In the genomic region with DNA sequence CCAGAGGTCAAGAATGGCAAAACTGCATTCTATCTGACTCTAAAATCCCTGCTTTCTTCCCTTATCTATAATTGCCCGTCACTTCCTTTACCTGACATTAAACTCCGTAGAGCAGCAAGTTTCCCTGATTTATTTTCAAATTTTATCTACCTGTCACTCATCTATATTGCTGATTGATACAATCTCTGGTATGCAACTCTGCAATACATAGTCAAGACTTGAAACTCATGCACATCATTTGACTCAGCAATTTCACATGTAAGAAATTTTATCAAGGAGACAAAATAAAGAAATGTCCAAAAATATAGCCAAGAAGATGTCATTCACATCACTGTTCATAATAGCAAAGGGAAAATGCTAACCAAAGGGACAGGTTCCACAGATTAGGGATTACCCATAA, we compare ENCODE assay signal across 20 cellular contexts. TPM values are rescaled to one million over a fixed set of nuclear protein-coding genes. Genes with fewer than 3 reads are reported as not detected.
A peak's percentile ranks its signal among the peaks of the same experiment; 100 is the strongest.
DNase-seq lines count a peak whose midpoint lies in the region; ATAC-seq, FAIRE-seq and TF ChIP-seq lines count a peak whose summit lies in the region.
"Had no signal": no experiment of that assay in that cellular context is flagged by ENCODE, and none has a peak within 500 bp of the region (broad histone marks: within the 10 kb centered on the region; RNA-seq: fewer than 3 reads in every experiment).

No MANE protein-coding gene starts in this region.

- TF ChIP-seq CTCF in HepG2 (CRISPR knock-in tag; IDR thresholded peaks at IDR 0.05) (no peak), right lobe of liver (IDR thresholded peaks at IDR 0.05) (no peak), OCI-LY3 (IDR thresholded peaks at IDR 0.05; ENCODE audit: low read depth, low read length) (no peak), chondrocyte (IDR thresholded peaks at IDR 0.05) (no peak), type B pancreatic cell (conservative IDR thresholded peaks at IDR 0.05) (no peak), osteocyte (IDR thresholded peaks at IDR 0.05) (no peak)

- H3K27me3 ChIP-seq in HepG2 (ENCODE audit: control insufficient read depth in 1 of 2, insufficient read depth in 2 of 2, low read length in 2 of 2) = no peaks in the 10 kb centered on the region
- H3K27me3 ChIP-seq in right lobe of liver = no peaks in the 10 kb centered on the region
- no peaks in the 10 kb centered on the region for H3K27me3 ChIP-seq in OCI-LY3 (ENCODE audit: low read depth, low read length)
- H3K27me3 ChIP-seq: MG63, tibial artery had no signal

- H3K4me1 Mint-ChIP-seq in chondrocyte (ENCODE audit: low read depth) (peaks cover 65% of the 10 kb centered on the region), type B pancreatic cell (ENCODE audit: unreplicated experiment) (peaks cover 45% of the 10 kb centered on the region), osteocyte (ENCODE audit: unreplicated experiment) (peaks cover 49% of the 10 kb centered on the region)

- no peak overlapping the region for H3K4me3 Mint-ChIP-seq in chondrocyte (ENCODE audit: unreplicated experiment)
- no peak overlapping the region for H3K4me3 Mint-ChIP-seq in type B pancreatic cell
- no peak overlapping the region for H3K4me3 Mint-ChIP-seq in osteocyte (ENCODE audit: unreplicated experiment)
- H3K4me3 Mint-ChIP-seq: CD8-positive, alpha-beta memory T cell; stimulated activated effector memory CD8-positive, alpha-beta T cell treated with anti-CD3 and anti-CD28 coated beads, Interleukin-12 subunit alpha, Interleukin-12 subunit beta, amount 100 ng/mL, for 72 hours had no signal

- no peak overlapping the region for H2AFZ ChIP-seq in HepG2 (ENCODE audit: low read length)
- H2AFZ ChIP-seq in OCI-LY3 (ENCODE audit: low read depth, low read length) = no peak overlapping the region

- H3K36me3 ChIP-seq in HepG2 (replicated peaks in 1 of 2; ENCODE audit: control insufficient read depth in 1 of 2, insufficient read depth in 2 of 2, low read length in 2 of 2) (no peaks in the 10 kb centered on the region; a peak in 2 of 5 replicates), right lobe of liver (no peaks in the 10 kb centered on the region), OCI-LY3 (replicated peaks; ENCODE audit: low read depth, low read length) (peaks cover 27% of the 10 kb centered on the region)
- H3K36me3 ChIP-seq: HAP-1, tibial artery had no signal

- peaks cover 71% of the 10 kb centered on the region for H3K79me2 ChIP-seq in HepG2 (ENCODE audit: insufficient read depth, low read length)
- peaks cover 81% of the 10 kb centered on the region for H3K79me2 ChIP-seq in OCI-LY3 (ENCODE audit: low read length)

- intact Hi-C loops in HepG2 (cut with micrococcal nuclease; ENCODE audit: unreplicated experiment) (no loop called here), right lobe of liver (cut with DNase I) (no loop called here)

- in situ Hi-C loops in HepG2 (cut with HindIII; ENCODE audit: extremely low pct_ligation_motif_present, low pct_unique_long_range_greater_than_20kb) = no loop called here

- BruUV-seq in HepG2 (replicated peaks; lab: Mats Ljungman, UMichigan) = no TSS peak

- H3K4me3 ChIP-seq in HepG2 (replicated peaks in 1 of 3; ENCODE audit: insufficient read depth in 1 of 3, low read depth in 2 of 3, low read length in 3 of 3) (no peak overlapping the region), right lobe of liver (no peak overlapping the region), OCI-LY3 (ENCODE audit: low read length) (peak overlapping the region; percentile 8; the same call in 1 of the 2 replicates)
- H3K4me3 ChIP-seq: HAP-1, MG63, tibial artery had no signal

- TF ChIP-seq EP300 in HepG2 (IDR thresholded peaks at IDR 0.05; ENCODE audit: low read depth in 2 of 2, low read length in 2 of 2) (no peak), HepG2 (CRISPR knock-in tag; IDR thresholded peaks at IDR 0.05; ENCODE audit: borderline replicate concordance) (no peak)

- DNase-seq in HepG2 (ENCODE audit: low spot score) (no peak), right lobe of liver (no peak), chondrocyte (ENCODE audit: low spot score) (no peak), type B pancreatic cell (ENCODE audit: extremely low spot score, unreplicated experiment) (no peak), osteocyte (ENCODE audit: extremely low spot score, unreplicated experiment) (no peak), midbrain (lab: John Stamatoyannopoulos, UW) (no peak)
- DNase-seq: activated CD4-positive, alpha-beta T cell treated with anti-CD3 and anti-CD28 coated beads for 1 hour; activated CD8-positive, alpha-beta memory T cell treated with anti-CD3 and anti-CD28 coated beads, Interleukin-2, amount 50 U/mL, for 4 hours; CD8-positive, alpha-beta memory T cell; mesenchymal stem cell; MG63; natural killer cell; NCI-H1694; NCI-H2171 treated with DMSO at 0.1 percent for 48 hours; NCI-H69; tibial artery had no signal

- H3K27ac Mint-ChIP-seq in chondrocyte (ENCODE audit: unreplicated experiment) = peak overlapping the region; percentile 55
- H3K27ac Mint-ChIP-seq in type B pancreatic cell = peak overlapping the region; percentile 46
- no peak overlapping the region for H3K27ac Mint-ChIP-seq in osteocyte (ENCODE audit: unreplicated experiment)

- H3K9me3 ChIP-seq in HepG2 (ENCODE audit: low read length) (no peaks in the 10 kb centered on the region), right lobe of liver (no peaks in the 10 kb centered on the region), OCI-LY3 (ENCODE audit: insufficient read depth, low read length) (peaks cover 14% of the 10 kb centered on the region; the same call in 1 of the 2 replicates)
- H3K9me3 ChIP-seq: HAP-1, tibial artery had no signal

- H3K4me2 ChIP-seq in HepG2 (ENCODE audit: low read depth, low read length) (no peak overlapping the region), OCI-LY3 (ENCODE audit: low read length) (peak overlapping the region; percentile 44)

- H3K9me3 Mint-ChIP-seq in chondrocyte (ENCODE audit: low read depth) (no peaks in the 10 kb centered on the region), type B pancreatic cell (no peaks in the 10 kb centered on the region), osteocyte (ENCODE audit: unreplicated experiment) (peaks cover 4% of the 10 kb centered on the region)
- H3K9me3 Mint-ChIP-seq: natural killer cell; stimulated activated effector memory CD8-positive, alpha-beta T cell treated with anti-CD3 and anti-CD28 coated beads, Interleukin-12 subunit alpha, Interleukin-12 subunit beta, amount 100 ng/mL, for 72 hours had no signal

- H3K27ac ChIP-seq in HepG2 (ENCODE audit: extremely low read length, insufficient read depth, low read length) (no peak overlapping the region), right lobe of liver (no peak overlapping the region), OCI-LY3 (ENCODE audit: low read length) (peak overlapping the region; percentile 99)
- H3K27ac ChIP-seq: tibial artery had no signal

- no peak for TF ChIP-seq RAD21 in HepG2 (CRISPR knock-in tag; IDR thresholded peaks at IDR 0.05)

- no peaks in the 10 kb centered on the region for H3K27me3 Mint-ChIP-seq in chondrocyte (ENCODE audit: low read depth)
- H3K27me3 Mint-ChIP-seq in type B pancreatic cell = no peaks in the 10 kb centered on the region
- H3K27me3 Mint-ChIP-seq in osteocyte (ENCODE audit: unreplicated experiment) = no peaks in the 10 kb centered on the region
- H3K27me3 Mint-ChIP-seq: CD8-positive, alpha-beta memory T cell had no signal

- POLR2A ChIA-PET in HepG2 (lab: Yijun Ruan, JAX) = no interaction called here

- H3K4me1 ChIP-seq in HepG2 (ENCODE audit: insufficient read depth, low read length) (no peaks in the 10 kb centered on the region), right lobe of liver (no peaks in the 10 kb centered on the region), OCI-LY3 (ENCODE audit: low read length) (peaks cover 62% of the 10 kb centered on the region)

- TF ChIP-seq POLR2A in HepG2 (IDR thresholded peaks at IDR 0.05; ENCODE audit: insufficient read depth in 1 of 2, low read depth in 2 of 2, low read length in 2 of 2) (no peak), right lobe of liver (IDR thresholded peaks at IDR 0.05) (no peak)

- H4K20me1 ChIP-seq in HepG2 (ENCODE audit: insufficient read depth, low read length) = no peaks in the 10 kb centered on the region; the same call in 1 of the 2 replicates
- H4K20me1 ChIP-seq in OCI-LY3 (ENCODE audit: insufficient read depth, low read length) = peaks cover 14% of the 10 kb centered on the region; the same call in 1 of the 2 replicates

- H3K36me3 Mint-ChIP-seq in chondrocyte (ENCODE audit: low read depth) = no peaks in the 10 kb centered on the region
- peaks cover 8% of the 10 kb centered on the region for H3K36me3 Mint-ChIP-seq in type B pancreatic cell
- H3K36me3 Mint-ChIP-seq in osteocyte (ENCODE audit: unreplicated experiment) = peaks cover 6% of the 10 kb centered on the region
- H3K36me3 Mint-ChIP-seq: natural killer cell had no signal

- H3K9ac ChIP-seq in HepG2 (ENCODE audit: insufficient read depth, low read depth, low read length) = no peak overlapping the region
- peak overlapping the region; percentile 27; the same call in 1 of the 2 replicates for H3K9ac ChIP-seq in OCI-LY3 (ENCODE audit: low read length)

- WGBS in HepG2 (ENCODE audit: low lambda C conversion rate) = 97% methylated on average over 2 of the region's 2 CpGs
- 58% methylated on average over 2 of the region's 2 CpGs for WGBS in right lobe of liver (ENCODE audit: insufficient coverage, low coverage, low lambda C conversion rate, missing lambda C conversion rate)

- CTCF ChIA-PET in HepG2 (lab: Yijun Ruan, JAX; ENCODE audit: low intra/inter-chr PET ratio, low total read pairs) = no interaction called here

- FAIRE-seq in HepG2 (lab: Jason Lieb, UNC) = no peak

- ATAC-seq in HepG2 (no peak), right lobe of liver (no peak), HG03135 (IDR thresholded peaks at IDR 0.05; ENCODE audit: unreplicated experiment) (no peak)
- ATAC-seq: stimulated activated effector memory CD8-positive, alpha-beta T cell treated with anti-CD3 and anti-CD28 coated beads, Interleukin-12 subunit alpha, Interleukin-12 subunit beta, amount 100 ng/mL, for 72 hours had no signal

RNA-seq across cellular contexts. Expression of gene FBXW11, which starts 39.5 kb away (rescaled TPM):
- total RNA-seq in HepG2 (2016; rRNA removed; fragmentation: Illumina TruSeq; extraction: Trizol) (53.6 and 78.0 TPM in 2 replicates), right lobe of liver (10 to 100 TPM; 19.9 to 35.9 (median 28.4) TPM), chondrocyte (54.8 to 58.1 TPM (median 54.8 TPM) in 3 replicates), type B pancreatic cell (ENCODE audit: low replicate concordance) (50.2 and 52.5 TPM in 2 replicates), osteocyte (60.1 and 61.4 TPM in 2 replicates)
- 13.9 and 16.6 TPM in 2 replicates for total RNA-seq in HepG2 (2016; cell fraction: cytosol; rRNA removed; fragmentation: Illumina TruSeq; extraction: Trizol; ENCODE audit: low read depth)
- total RNA-seq in HepG2 (2016; cell fraction: insoluble cytoplasmic fraction; rRNA removed; fragmentation: Illumina TruSeq; extraction: Trizol) = 52.4 and 73.5 TPM in 2 replicates
- total RNA-seq in HepG2 (2016; cell fraction: membrane; rRNA removed; fragmentation: Illumina TruSeq; extraction: Trizol) = 54.3 and 57.1 TPM in 2 replicates
- total RNA-seq in HepG2 (2016; cell fraction: nucleus; rRNA removed; fragmentation: Illumina TruSeq; extraction: Trizol) = 37.5 and 42.2 TPM in 2 replicates
- 31.7 and 33.6 TPM in 2 replicates for polyA plus RNA-seq in HepG2 (2011; rRNA removed)
- polyA plus RNA-seq in HepG2 (2011; cell fraction: cytosol; rRNA removed) = 25.6 and 34.6 TPM in 2 replicates
- 16.7 and 20.7 TPM in 2 replicates for polyA plus RNA-seq in HepG2 (2011; cell fraction: nucleus; rRNA removed)
- 26.7 and 31.9 TPM in 2 replicates for polyA plus RNA-seq in HepG2 (2012)
- 5.1 and 5.2 TPM in 2 replicates for polyA plus RNA-seq in HepG2 (2016; cell fraction: cytosol; fragmentation: Illumina TruSeq; extraction: Trizol; ENCODE audit: low read depth)
- polyA plus RNA-seq in HepG2 (2016; cell fraction: insoluble cytoplasmic fraction; fragmentation: Illumina TruSeq; extraction: Trizol; ENCODE audit: low read depth) = 49.8 and 50.1 TPM in 2 replicates
- 19.6 and 21.6 TPM in 2 replicates for polyA plus RNA-seq in HepG2 (2016; cell fraction: membrane; fragmentation: Illumina TruSeq; extraction: Trizol; ENCODE audit: low read depth)
- polyA plus RNA-seq in HepG2 (2016; cell fraction: nucleus; fragmentation: Illumina TruSeq; extraction: Trizol; ENCODE audit: insufficient read depth, low read depth) = 22.7 and 23.9 TPM in 2 replicates
- 103 and 117 TPM in 2 replicates for polyA minus RNA-seq in HepG2 (2011; rRNA and poly(A)+ RNA removed; ENCODE audit: low replicate concordance)
- polyA minus RNA-seq in HepG2 (2011; cell fraction: cytosol; rRNA and poly(A)+ RNA removed) = 41.9 and 50.8 TPM in 2 replicates
- polyA minus RNA-seq in HepG2 (2011; cell fraction: nucleus; rRNA and poly(A)+ RNA removed) = 52.0 and 58.4 TPM in 2 replicates
